Comparison of ENCODE assay signal across 9 cellular contexts in the genomic region with DNA sequence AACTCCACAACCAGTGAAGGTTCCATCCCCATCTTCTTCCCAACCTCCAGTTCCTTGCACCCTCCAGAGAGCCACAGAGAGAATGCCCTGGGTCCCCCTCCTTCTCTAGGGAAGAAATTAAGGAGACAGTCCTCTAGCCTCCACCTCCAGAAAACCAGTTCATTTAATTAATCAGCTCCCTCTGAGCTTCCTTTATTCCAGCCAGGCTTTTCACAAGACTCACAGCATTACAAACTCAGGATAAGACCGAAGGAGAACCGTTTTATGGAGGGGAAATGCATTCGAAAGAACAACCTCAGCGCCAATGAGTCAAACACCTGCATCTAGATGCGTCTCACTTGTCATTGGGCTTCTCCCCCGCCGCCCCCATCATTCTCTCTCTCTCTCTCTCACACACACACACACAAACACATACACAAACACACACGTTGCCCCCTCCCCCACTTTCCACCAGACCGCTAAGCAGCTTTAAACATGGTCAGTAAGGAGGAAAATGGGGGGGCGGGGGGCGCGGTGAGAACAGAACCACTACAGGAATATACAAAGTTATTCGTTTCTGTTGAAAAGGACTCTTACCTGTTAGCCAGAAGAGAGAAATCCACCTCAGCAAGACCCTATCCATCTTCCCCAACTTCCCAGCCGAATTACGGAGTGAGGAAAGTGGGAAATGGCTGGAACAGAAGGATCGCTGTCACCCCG. TPM values are rescaled to one million over a fixed set of nuclear protein-coding genes. Genes with fewer than 3 reads are reported as not detected.
DNase-seq lines count a peak whose midpoint lies in the region; ATAC-seq and TF ChIP-seq lines count a peak whose summit lies in the region.
"Had no signal": no experiment of that assay in that cellular context is flagged by ENCODE, and none has a peak within 500 bp of the region (broad histone marks: within the 10 kb centered on the region; RNA-seq: fewer than 3 reads in every experiment).

No MANE protein-coding gene starts in this region.

- no peaks in the 10 kb centered on the region for H3K9me3 Mint-ChIP-seq in Caco-2 (ENCODE audit: unreplicated experiment)
- no peaks in the 10 kb centered on the region for H3K9me3 Mint-ChIP-seq in activated T-cell treated with anti-CD3 and anti-CD28 coated beads, Interleukin-2, amount 50 U/mL, for 4 hours

- H3K36me3 Mint-ChIP-seq in Caco-2 (ENCODE audit: insufficient read depth, unreplicated experiment), result no peaks in the 10 kb centered on the region
- H3K36me3 Mint-ChIP-seq in activated T-cell treated with anti-CD3 and anti-CD28 coated beads, Interleukin-2, amount 50 U/mL, for 4 hours (ENCODE audit: insufficient read depth), result no peaks in the 10 kb centered on the region

- H3K4me3 Mint-ChIP-seq in Caco-2 (ENCODE audit: unreplicated experiment), result peak overlapping the region; percentile 57
- H3K4me3 Mint-ChIP-seq in activated T-cell treated with anti-CD3 and anti-CD28 coated beads, Interleukin-2, amount 50 U/mL, for 4 hours, result peak overlapping the region; percentile 95

- no peak overlapping the region for H3K27ac Mint-ChIP-seq in Caco-2 (ENCODE audit: unreplicated experiment)

- H2AK9ac ChIP-seq in IMR-90 (replicated peaks; ENCODE audit: low read depth, low read length, poor library complexity), result peak overlapping the region; percentile 70

- H3K9me2 ChIP-seq in hepatocyte (replicated peaks; ENCODE audit: insufficient read depth), result no peaks in the 10 kb centered on the region

- H3K4me2 ChIP-seq in IMR-90 (ENCODE audit: low read depth, low read length) (peak overlapping the region; percentile 87), hepatocyte (peak overlapping the region; percentile 91)

- no peaks in the 10 kb centered on the region for H3K79me1 ChIP-seq in IMR-90 (ENCODE audit: low read depth in 1 of 2, low read length in 2 of 2)

- H4K91ac ChIP-seq in IMR-90 (ENCODE audit: insufficient read depth, low read depth, low read length), result no peak overlapping the region

- no peak overlapping the region for H3K23ac ChIP-seq in IMR-90 (ENCODE audit: low read depth, low read length)

- H2BK5ac ChIP-seq in IMR-90 (ENCODE audit: low read depth, low read length, poor library complexity, severe bottlenecking), result no peak overlapping the region

- H4K8ac ChIP-seq in IMR-90 (ENCODE audit: low read depth in 2 of 2, low read length in 2 of 2), result no peak overlapping the region

- dilution Hi-C loops in IMR-90 (cut with HindIII; ENCODE audit: low sequenced_read_pairs, unreplicated experiment), result no loop called here

- intact Hi-C loops in Caco-2 (cut with micrococcal nuclease; ENCODE audit: unreplicated experiment), result loop anchor here (1.0 to 2.0 kb wide), 2 partner anchors 64 to 83 kb away; no protein-coding TSS in a partner anchor
- intact Hi-C loops in IMR-90 (cut with micrococcal nuclease), result no loop called here

- H3K27me3 ChIP-seq in Caco-2 (replicated peaks; ENCODE audit: control insufficient read depth, insufficient read depth, low read length) (peaks cover 3% of the 10 kb centered on the region), IMR-90 (ENCODE audit: control insufficient read depth, insufficient read depth, low read length) (peaks cover 39% of the 10 kb centered on the region), hepatocyte (peaks cover 90% of the 10 kb centered on the region)

- H3K4ac ChIP-seq in IMR-90 (ENCODE audit: low read depth, low read length), result no peak overlapping the region

- TF ChIP-seq RAD21 in IMR-90 (IDR thresholded peaks at IDR 0.05; ENCODE audit: low read length), result no peak

- no peak for TF ChIP-seq POLR2A in IMR-90 (IDR thresholded peaks at IDR 0.05; ENCODE audit: low read depth, low read length)

- ATAC-seq in IMR-90 (ENCODE audit: low read depth) (no peak; the same call in 1 of the 2 replicates), GM18861 (IDR thresholded peaks at IDR 0.05; ENCODE audit: unreplicated experiment) (no peak), GM21515 (IDR thresholded peaks at IDR 0.05; ENCODE audit: unreplicated experiment) (no peak)
- peak; percentile 42 to 50 for ATAC-seq in activated T-cell treated with anti-CD3 and anti-CD28 coated beads, Interleukin-2, amount 50 U/mL, for 4 hours

- in situ Hi-C loops in IMR-90 (cut with MboI; ENCODE audit: low sequenced_read_pairs), result no loop called here

- H3K27ac ChIP-seq in IMR-90 (ENCODE audit: insufficient read depth, low read length) (no peak overlapping the region), hepatocyte (no peak overlapping the region)

- H3K27me3 Mint-ChIP-seq in Caco-2 (ENCODE audit: insufficient read depth, unreplicated experiment), result peaks cover 43% of the 10 kb centered on the region
- H3K27me3 Mint-ChIP-seq in activated T-cell treated with anti-CD3 and anti-CD28 coated beads, Interleukin-2, amount 50 U/mL, for 4 hours (ENCODE audit: low read depth), result peaks cover 42% of the 10 kb centered on the region

- BruUV-seq in Caco-2 (replicated peaks; lab: Mats Ljungman, UMichigan) (no TSS peak), IMR-90 (replicated peaks; lab: Mats Ljungman, UMichigan) (no TSS peak)

- CTCF ChIA-PET in Caco-2 (lab: Charles Lee) (interaction anchor here (0.6 to 1.7 kb wide), 2 partner anchors 84 to 148 kb away, joined by 5 to 13 read pairs; no protein-coding TSS in a partner anchor), IMR-90 (lab: Yijun Ruan, JAX) (interaction anchor here (0.6 to 1.1 kb wide), 5 partner anchors 18 to 79 kb away, joined by 3 to 8 read pairs (median 4); no protein-coding TSS in a partner anchor)

- H3K9me3 ChIP-seq in Caco-2, result no peaks in the 10 kb centered on the region
- H3K9me3 ChIP-seq in IMR-90 (ENCODE audit: control insufficient read depth, insufficient read depth, low read length), result no peaks in the 10 kb centered on the region
- H3K9me3 ChIP-seq in hepatocyte (ENCODE audit: low read depth), result no peaks in the 10 kb centered on the region

- no peak overlapping the region for H4K5ac ChIP-seq in IMR-90 (ENCODE audit: low read depth, low read length)

- peaks cover 6% of the 10 kb centered on the region; the same call in 1 of the 2 replicates for H3K4me1 ChIP-seq in Caco-2
- no peaks in the 10 kb centered on the region for H3K4me1 ChIP-seq in IMR-90 (ENCODE audit: control insufficient read depth, insufficient read depth, low read length)
- peaks cover 4% of the 10 kb centered on the region for H3K4me1 ChIP-seq in hepatocyte (ENCODE audit: insufficient read depth)

- H3K56ac ChIP-seq in IMR-90 (ENCODE audit: extremely low read depth, insufficient read depth, low read length), result no peak overlapping the region

- no peak overlapping the region for H3K14ac ChIP-seq in IMR-90 (replicated peaks; ENCODE audit: low read depth, low read length)

- H3K36me3 ChIP-seq in Caco-2 (ENCODE audit: control insufficient read depth, insufficient read depth, low read length), result no peaks in the 10 kb centered on the region
- H3K36me3 ChIP-seq in IMR-90 (ENCODE audit: control insufficient read depth, insufficient read depth, low read length), result no peaks in the 10 kb centered on the region
- no peaks in the 10 kb centered on the region for H3K36me3 ChIP-seq in hepatocyte (replicated peaks; ENCODE audit: insufficient read depth, low read depth)

- H2AFZ ChIP-seq in IMR-90 (replicated peaks; ENCODE audit: low read length, poor library complexity) (peak overlapping the region; percentile 73), hepatocyte (peak overlapping the region; percentile 37)

- no peak overlapping the region for H2BK120ac ChIP-seq in IMR-90 (ENCODE audit: low read depth, low read length)

- DNase-seq in Caco-2, result no peak
- no peak for DNase-seq in IMR-90
- DNase-seq in activated T-cell treated with anti-CD3 and anti-CD28 coated beads, Interleukin-2, amount 50 U/mL, for 4 hours, result peak; percentile 52
- DNase-seq in hepatocyte (ENCODE audit: low spot score), result no peak
- peak; percentile 60 for DNase-seq in stimulated activated CD4-positive, alpha-beta T cell treated with anti-CD3 and anti-CD28 coated beads, Interleukin-15, amount 100 ng/mL, for 24 hours
- DNase-seq in mesenteric fat pad (ENCODE audit: low spot score), result no peak

- H2BK20ac ChIP-seq in IMR-90 (ENCODE audit: low read depth, low read length), result no peak overlapping the region

- no peaks in the 10 kb centered on the region for H3K79me2 ChIP-seq in hepatocyte

- no peak overlapping the region for H3K9ac ChIP-seq in IMR-90 (ENCODE audit: low read depth, low read length)

- H3K9me1 ChIP-seq in IMR-90 (ENCODE audit: insufficient read depth, low read length), result no peaks in the 10 kb centered on the region

- H3K4me1 Mint-ChIP-seq in Caco-2 (ENCODE audit: low read depth, unreplicated experiment), result peaks cover 7% of the 10 kb centered on the region
- peaks cover 33% of the 10 kb centered on the region for H3K4me1 Mint-ChIP-seq in activated T-cell treated with anti-CD3 and anti-CD28 coated beads, Interleukin-2, amount 50 U/mL, for 4 hours (ENCODE audit: low read depth)

- TF ChIP-seq CTCF in Caco-2 (IDR thresholded peaks at IDR 0.05; ENCODE audit: insufficient read depth in 1 of 2, low read depth in 1 of 2, low read length in 1 of 2, severe bottlenecking in 1 of 2, unreplicated experiment in 1 of 2) (no peak), IMR-90 (conservative IDR thresholded peaks at IDR 0.05; ENCODE audit: low read depth, low read length) (no peak), hepatocyte (IDR thresholded peaks at IDR 0.05; ENCODE audit: poor library complexity) (no peak)

- H3K4me3 ChIP-seq in Caco-2 (ENCODE audit: low read depth, low read length), result peak overlapping the region; percentile 51
- H3K4me3 ChIP-seq in IMR-90 (ENCODE audit: insufficient read depth, low read depth, low read length), result peak overlapping the region; percentile 74
- H3K4me3 ChIP-seq in hepatocyte, result peak overlapping the region; percentile 14

- no peak overlapping the region for H3K18ac ChIP-seq in IMR-90 (ENCODE audit: low read depth, low read length)

- no CpG with 5 or more reads among the region's 17 CpGs for WGBS in IMR-90 (ENCODE audit: extremely low coverage in 2 of 2, insufficient read length in 1 of 2), 2 experiments
- WGBS in hepatocyte (ENCODE audit: low lambda C conversion rate, missing lambda C conversion rate), result 2% methylated on average over 17 of the region's 17 CpGs

- H2AK5ac ChIP-seq in IMR-90 (ENCODE audit: low read depth, low read length), result no peak overlapping the region

- H2BK15ac ChIP-seq in IMR-90 (ENCODE audit: low read depth, low read length), result no peak overlapping the region

- POLR2A ChIA-PET in Caco-2 (lab: Charles Lee), result no interaction called here
- POLR2A ChIA-PET in IMR-90 (lab: Charles Lee; ENCODE audit: unreplicated experiment), result no interaction called here

- H4K20me1 ChIP-seq in IMR-90 (ENCODE audit: insufficient read depth, low read length), result no peaks in the 10 kb centered on the region
- H4K20me1 ChIP-seq in hepatocyte (ENCODE audit: insufficient read depth, poor library complexity, severe bottlenecking), result no peaks in the 10 kb centered on the region

RNA-seq across cellular contexts. Expression of a gene that starts 0.5 kb away (rescaled TPM):
- total RNA-seq in Caco-2 (2022), result 0.98 and 1.2 TPM in 2 replicates
- under 0.01 TPM in 2 replicates for total RNA-seq in IMR-90 (2012; rRNA removed)
- polyA plus RNA-seq in IMR-90 (2012; rRNA removed), result not detected in 2 replicates
- 0.02 TPM in 1 of 2 replicates, not detected in the other for polyA plus RNA-seq in IMR-90 (2012; cell fraction: cytosol; rRNA removed)
- polyA plus RNA-seq in IMR-90 (2012; cell fraction: nucleus; rRNA removed; ENCODE audit: low replicate concordance), result not detected in 2 replicates
- total RNA-seq in activated T-cell treated with anti-CD3 and anti-CD28 coated beads, Interleukin-2, amount 50 U/mL, for 4 hours, result 1 to 10 TPM; 3.8 to 6.2 (median 4.8) TPM
- 2.4 and 3.4 TPM in 2 replicates for total RNA-seq in hepatocyte
- polyA plus RNA-seq in hepatocyte, result 0.28 and 1.6 TPM in 2 replicates
- 0.29 TPM for total RNA-seq in mesenteric fat pad

RNA-seq across cellular contexts. Expression of a gene that starts 14.3 kb away (rescaled TPM):
- total RNA-seq in Caco-2 (2022) (not detected in 2 replicates), IMR-90 (2012; rRNA removed) (not detected in 2 replicates), hepatocyte (not detected in 2 replicates), mesenteric fat pad (not detected)
- polyA plus RNA-seq in IMR-90 (2012; rRNA removed) (not detected in 2 replicates), hepatocyte (0.45 TPM in 1 of 2 replicates, not detected in the other)
- not detected in 2 replicates for polyA plus RNA-seq in IMR-90 (2012; cell fraction: cytosol; rRNA removed)
- not detected in 2 replicates for polyA plus RNA-seq in IMR-90 (2012; cell fraction: nucleus; rRNA removed; ENCODE audit: low replicate concordance)
- total RNA-seq in activated T-cell treated with anti-CD3 and anti-CD28 coated beads, Interleukin-2, amount 50 U/mL, for 4 hours, result under 1 TPM in 1 of 3 donors, not detected in 2; 0.18 TPM
- total RNA-seq: LHCN-M2 had no signal

Comparison
In these comparisons a context has a peak if more than half of its experiments do, and no peak if none do; other contexts are left out.
1. DNase-seq: peak in activated T-cell treated with anti-CD3 and anti-CD28 coated beads, Interleukin-2, amount 50 U/mL, for 4 hours (single experiment) and stimulated activated CD4-positive, alpha-beta T cell treated with anti-CD3 and anti-CD28 coated beads, Interleukin-15, amount 100 ng/mL, for 24 hours (single experiment); none in Caco-2 (0 of 2), IMR-90 (single experiment), hepatocyte (single experiment) and mesenteric fat pad (single experiment).
2. H3K4me3 ChIP-seq: peak in every context shown above with its lines; median percentile 74 in IMR-90; 51 in Caco-2; 14 in hepatocyte.
3. ATAC-seq: peak in activated T-cell treated with anti-CD3 and anti-CD28 coated beads, Interleukin-2, amount 50 U/mL, for 4 hours (2 of 2); none in IMR-90 (single experiment), GM18861 (single experiment) and GM21515 (single experiment).